24 cellular contexts compared by ENCODE assay signal in the genomic region with DNA sequence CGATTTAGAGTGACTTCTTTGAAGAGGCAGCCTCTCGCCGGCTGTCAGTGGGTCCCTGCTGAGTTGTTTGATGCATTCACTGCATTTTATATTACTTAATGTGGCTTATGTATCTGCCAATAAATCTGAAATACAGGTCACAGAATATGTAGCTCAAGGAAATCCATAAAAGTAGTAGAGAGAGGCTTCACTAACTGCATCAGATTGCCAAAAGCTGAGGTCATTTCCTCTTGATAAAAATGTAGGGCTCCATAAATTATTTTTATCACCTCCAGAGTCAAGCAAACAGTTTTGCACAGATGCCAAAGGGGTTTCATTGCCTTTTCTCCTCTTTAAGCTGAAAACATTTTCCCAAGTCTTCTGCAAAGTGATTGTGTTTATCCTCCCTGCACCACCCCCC. TPM values are rescaled to one million over a fixed set of nuclear protein-coding genes. Genes with fewer than 3 reads are reported as not detected.
DNase-seq lines count a peak whose midpoint lies in the region; TF ChIP-seq lines count a peak whose summit lies in the region.
"Had no signal": no experiment of that assay in that cellular context is flagged by ENCODE, and none has a peak within 500 bp of the region (broad histone marks: within the 10 kb centered on the region; RNA-seq: fewer than 3 reads in every experiment).

No MANE protein-coding gene starts in this region.

- DNase-seq in NOMO-1 (lab: John Stamatoyannopoulos, UW; ENCODE audit: unreplicated experiment in 2 of 2) (peak; percentile 22 to 27), NOMO-1 treated with dmso at 0.1 percent for 144 hours (lab: John Stamatoyannopoulos, UW; ENCODE audit: unreplicated experiment) (no peak), M059J (ENCODE audit: low read depth) (peak; percentile 55), dermis blood vessel endothelial cell (peak; percentile 33), substantia nigra (lab: John Stamatoyannopoulos, UW) (no peak), T-helper 2 cell (no peak), ecto neural progenitor cell (ENCODE audit: low spot score) (no peak), Calu3 (no peak)
- DNase-seq: activated B cell treated with CpG ODN at 0.5 μM for 24 hours; activated CD8-positive, alpha-beta memory T cell treated with anti-CD3 and anti-CD28 coated beads for 24 hours; CD4-positive, alpha-beta T cell; DMS53; foreskin melanocyte; mesendoderm; NCI-H1930; NCI-H510A treated with DMSO at 0.1 percent for 48 hours; SIG-M5; stimulated activated CD4-positive, alpha-beta T cell treated with anti-CD3 and anti-CD28 coated beads, Interleukin-4, amount 100 ng/mL, for 4 hours; T-helper 17 cell had no signal

- no peaks in the 10 kb centered on the region for H3K9me3 Mint-ChIP-seq in Calu3 (ENCODE audit: low read depth, unreplicated experiment)
- H3K9me3 Mint-ChIP-seq: activated B cell treated with CpG ODN at 0.5 μM for 24 hours; CD4-positive, alpha-beta T cell; dendritic cell treated with granulocyte-macrophage colony-stimulating factor and Interleukin-4, amounts not matched to agents 40 ng/mL and 50 ng/mL, for 4 days; natural killer cell treated with Interleukin-12 subunit alpha and Interleukin-12 subunit beta and Interleukin-15 and Interleukin-18, amount 100 ng/mL, for 72 hours had no signal

- H3K4me1 Mint-ChIP-seq in Calu3 (ENCODE audit: low read depth, unreplicated experiment), result peaks cover 50% of the 10 kb centered on the region
- H3K4me1 Mint-ChIP-seq: T-helper 17 cell had no signal

- TF ChIP-seq CTCF in Calu3 (IDR thresholded peaks at IDR 0.05; ENCODE audit: unreplicated experiment), result no peak

- no peaks in the 10 kb centered on the region for H3K36me3 Mint-ChIP-seq in Calu3 (ENCODE audit: insufficient read depth, unreplicated experiment)
- H3K36me3 Mint-ChIP-seq: natural killer cell treated with Interleukin-12 subunit alpha and Interleukin-12 subunit beta and Interleukin-15 and Interleukin-18, amount 100 ng/mL, for 72 hours had no signal

- no TSS peak for BruUV-seq in Calu3 (replicated peaks; lab: Mats Ljungman, UMichigan)

- H3K27ac ChIP-seq in substantia nigra (ENCODE audit: low read depth, low read length, poor library complexity, severe bottlenecking), result no peak overlapping the region
- H3K27ac ChIP-seq: breast epithelium, prostate gland had no signal

- CTCF ChIA-PET in Calu3 (lab: Charles Lee), result no interaction called here

- no peaks in the 10 kb centered on the region for H3K27me3 Mint-ChIP-seq in Calu3 (ENCODE audit: unreplicated experiment)
- H3K27me3 Mint-ChIP-seq: dendritic cell treated with granulocyte-macrophage colony-stimulating factor and Interleukin-4, amounts not matched to agents 40 ng/mL and 50 ng/mL, for 4 days had no signal

- intact Hi-C loops in Calu3 (cut with micrococcal nuclease; ENCODE audit: unreplicated experiment), result no loop called here

- H3K27ac Mint-ChIP-seq in Calu3 (ENCODE audit: unreplicated experiment), result no peak overlapping the region
- H3K27ac Mint-ChIP-seq: activated B cell treated with CpG ODN at 0.5 μM for 24 hours; activated naive CD8-positive, alpha-beta T cell; CD4-positive, alpha-beta T cell; dendritic cell treated with granulocyte-macrophage colony-stimulating factor and Interleukin-4, amounts not matched to agents 40 ng/mL and 50 ng/mL, for 4 days; natural killer cell treated with Interleukin-12 subunit alpha and Interleukin-12 subunit beta and Interleukin-15 and Interleukin-18, amount 100 ng/mL, for 72 hours; T-helper 17 cell had no signal

- no peak overlapping the region for H3K4me3 Mint-ChIP-seq in Calu3 (ENCODE audit: low read depth, unreplicated experiment)
- H3K4me3 Mint-ChIP-seq: activated B cell treated with CpG ODN at 0.5 μM for 24 hours; activated naive CD8-positive, alpha-beta T cell; CD4-positive, alpha-beta T cell; dendritic cell treated with granulocyte-macrophage colony-stimulating factor and Interleukin-4, amounts not matched to agents 40 ng/mL and 50 ng/mL, for 4 days; natural killer cell treated with Interleukin-12 subunit alpha and Interleukin-12 subunit beta and Interleukin-15 and Interleukin-18, amount 100 ng/mL, for 72 hours; T-helper 17 cell had no signal

RNA-seq across cellular contexts. Expression of gene CCDC93, which starts 36.5 kb away (rescaled TPM):
- total RNA-seq in M059J (2014; rRNA removed; shearing (Covaris generic)), result 18.2 and 21.4 TPM in 2 replicates
- total RNA-seq in dermis blood vessel endothelial cell, result 36.6 and 37.6 TPM in 2 replicates
- total RNA-seq in Calu3 (2022), result 49.8 and 57.3 TPM in 2 replicates

RNA-seq across cellular contexts. Expression of gene INSIG2, which starts 37.9 kb away (rescaled TPM):
- 6.7 and 9.4 TPM in 2 replicates for total RNA-seq in M059J (2014; rRNA removed; shearing (Covaris generic))
- total RNA-seq in dermis blood vessel endothelial cell (15.5 and 22.9 TPM in 2 replicates), Calu3 (2022) (64.4 and 67.1 TPM in 2 replicates)

Comparison
In these comparisons a context has a peak if more than half of its experiments do, and no peak if none do; other contexts are left out.
1. DNase-seq: peak in NOMO-1 (2 of 2), M059J (single experiment) and dermis blood vessel endothelial cell (single experiment); none in NOMO-1 treated with dmso at 0.1 percent for 144 hours (single experiment), substantia nigra (0 of 49), T-helper 2 cell (0 of 5), ecto neural progenitor cell (single experiment) and Calu3 (single experiment).